In genomic region chr2:241204010-241204384, GRCh38 we compare ENCODE assay signal across 2 cellular contexts.
TF ChIP-seq lines count a peak whose summit lies in the region.

No MANE protein-coding gene starts in this region.

TF ChIP-seq in IMR-90, 13 proteins besides CTCF, POLR2A, EP300 and RAD21 (continued from another document):
- no peak for TF ChIP-seq FOS (IDR thresholded peaks at IDR 0.05; ENCODE audit: low read depth, low read length)
- TF ChIP-seq, protein P1, sequence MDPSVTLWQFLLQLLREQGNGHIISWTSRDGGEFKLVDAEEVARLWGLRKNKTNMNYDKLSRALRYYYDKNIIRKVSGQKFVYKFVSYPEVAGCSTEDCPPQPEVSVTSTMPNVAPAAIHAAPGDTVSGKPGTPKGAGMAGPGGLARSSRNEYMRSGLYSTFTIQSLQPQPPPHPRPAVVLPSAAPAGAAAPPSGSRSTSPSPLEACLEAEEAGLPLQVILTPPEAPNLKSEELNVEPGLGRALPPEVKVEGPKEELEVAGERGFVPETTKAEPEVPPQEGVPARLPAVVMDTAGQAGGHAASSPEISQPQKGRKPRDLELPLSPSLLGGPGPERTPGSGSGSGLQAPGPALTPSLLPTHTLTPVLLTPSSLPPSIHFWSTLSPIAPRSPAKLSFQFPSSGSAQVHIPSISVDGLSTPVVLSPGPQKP (IDR thresholded peaks at IDR 0.05; ENCODE audit: borderline replicate concordance, low read depth, low read length): no peak
- TF ChIP-seq MAFK (IDR thresholded peaks at IDR 0.05; ENCODE audit: low read depth, low read length): no peak
TF ChIP-seq in IMR-90: peak in this region for 0.

TF ChIP-seq in GM12891, 5 proteins besides CTCF, POLR2A, EP300 and RAD21 (continued from another document):
- TF ChIP-seq SPI1 (IDR thresholded peaks at IDR 0.05; ENCODE audit: low read depth, low read length): no peak
